Comparison of ENCODE assay signal across 10 cellular contexts in genomic region chr12:57627504-57628279, GRCh38. TPM values are rescaled to one million over a fixed set of nuclear protein-coding genes. Genes with fewer than 3 reads are reported as not detected.
A peak's percentile ranks its signal among the peaks of the same experiment; 100 is the strongest.
DNase-seq lines count a peak whose midpoint lies in the region; ATAC-seq and TF ChIP-seq lines count a peak whose summit lies in the region.
"Had no signal": no experiment of that assay in that cellular context is flagged by ENCODE, and none has a peak within 500 bp of the region (broad histone marks: within the 10 kb centered on the region; RNA-seq: fewer than 3 reads in every experiment).

No MANE protein-coding gene starts in this region.

- DNase-seq in cardiac muscle cell (ENCODE audit: low read depth in 1 of 2, low spot score in 1 of 2) (no peak), right atrium auricular region (ENCODE audit: low spot score) (no peak), islet precursor cell (peak; percentile 64), HCEC 1CT (no peak), NCI-H526 treated with DMSO at 0.1 percent for 48 hours (lab: John Stamatoyannopoulos, UW) (no peak)
- peak; percentile 61 for DNase-seq in activated naive CD4-positive, alpha-beta T cell treated with anti-CD3 and anti-CD28 coated beads, Interleukin-2, amount 10 ng/mL, durations not matched to agents 7 days and 5 days
- peak; percentile 32 to 52 for DNase-seq in stimulated activated naive CD8-positive, alpha-beta T cell treated with anti-CD3 and anti-CD28 coated beads, Interleukin-15, amount 100 ng/mL, for 72 hours
- DNase-seq in effector CD8-positive, alpha-beta T cell (lab: John Stamatoyannopoulos, UW), result no peak
- DNase-seq: gastrocnemius medialis had no signal

- peaks cover 99% of the 10 kb centered on the region for H3K27me3 Mint-ChIP-seq in activated naive CD4-positive, alpha-beta T cell treated with anti-CD3 and anti-CD28 coated beads, Interleukin-2, amount 10 ng/mL, durations not matched to agents 7 days and 5 days
- peaks cover 99% of the 10 kb centered on the region for H3K27me3 Mint-ChIP-seq in stimulated activated naive CD8-positive, alpha-beta T cell treated with anti-CD3 and anti-CD28 coated beads, Interleukin-15, amount 100 ng/mL, for 72 hours

- H3K9me3 ChIP-seq in cardiac muscle cell (ENCODE audit: low read depth), result no peaks in the 10 kb centered on the region
- H3K9me3 ChIP-seq in right atrium auricular region, result no peaks in the 10 kb centered on the region
- H3K9me3 ChIP-seq: adrenal gland, gastrocnemius medialis had no signal

- H3K4me3 ChIP-seq in cardiac muscle cell (no peak overlapping the region), right atrium auricular region (peak overlapping the region in 1 of 2 donors; percentile 13)
- H3K4me3 ChIP-seq: adrenal gland, gastrocnemius medialis had no signal

- peaks cover 100% of the 10 kb centered on the region for H3K27me3 ChIP-seq in cardiac muscle cell
- peaks cover 3 to 13% of the 10 kb centered on the region in 2 donors for H3K27me3 ChIP-seq in right atrium auricular region

- peak overlapping the region; percentile 14 for H3K4me3 Mint-ChIP-seq in activated naive CD4-positive, alpha-beta T cell treated with anti-CD3 and anti-CD28 coated beads, Interleukin-2, amount 10 ng/mL, durations not matched to agents 7 days and 5 days
- H3K4me3 Mint-ChIP-seq in stimulated activated naive CD8-positive, alpha-beta T cell treated with anti-CD3 and anti-CD28 coated beads, Interleukin-15, amount 100 ng/mL, for 72 hours, result peak overlapping the region; percentile 47 to 71

- H3K36me3 Mint-ChIP-seq in activated naive CD4-positive, alpha-beta T cell treated with anti-CD3 and anti-CD28 coated beads, Interleukin-2, amount 10 ng/mL, durations not matched to agents 7 days and 5 days, result no peaks in the 10 kb centered on the region

- H3K27ac Mint-ChIP-seq in activated naive CD4-positive, alpha-beta T cell treated with anti-CD3 and anti-CD28 coated beads, Interleukin-2, amount 10 ng/mL, durations not matched to agents 7 days and 5 days, result peak overlapping the region; percentile 30
- no peak overlapping the region for H3K27ac Mint-ChIP-seq in stimulated activated naive CD8-positive, alpha-beta T cell treated with anti-CD3 and anti-CD28 coated beads, Interleukin-15, amount 100 ng/mL, for 72 hours

- H3K36me3 ChIP-seq in cardiac muscle cell, result no peaks in the 10 kb centered on the region
- H3K36me3 ChIP-seq in right atrium auricular region, result no peaks in the 10 kb centered on the region
- H3K36me3 ChIP-seq: adrenal gland had no signal

- peak; percentile 62 for ATAC-seq in stimulated activated naive CD8-positive, alpha-beta T cell treated with anti-CD3 and anti-CD28 coated beads, Interleukin-15, amount 100 ng/mL, for 72 hours
- ATAC-seq: gastrocnemius medialis had no signal

- H3K9me3 Mint-ChIP-seq in activated naive CD4-positive, alpha-beta T cell treated with anti-CD3 and anti-CD28 coated beads, Interleukin-2, amount 10 ng/mL, durations not matched to agents 7 days and 5 days, result no peaks in the 10 kb centered on the region
- no peaks in the 10 kb centered on the region for H3K9me3 Mint-ChIP-seq in stimulated activated naive CD8-positive, alpha-beta T cell treated with anti-CD3 and anti-CD28 coated beads, Interleukin-15, amount 100 ng/mL, for 72 hours

- H3K27ac ChIP-seq in cardiac muscle cell, result no peak overlapping the region
- H3K27ac ChIP-seq in right atrium auricular region, result no peak overlapping the region
- H3K27ac ChIP-seq: adrenal gland, gastrocnemius medialis had no signal

- CTCF ChIA-PET in activated naive CD4-positive, alpha-beta T cell treated with anti-CD3 and anti-CD28 coated beads, Interleukin-2, amount 10 ng/mL, durations not matched to agents 7 days and 5 days (lab: Charles Lee), result interaction anchor here (0.6 to 1.9 kb wide), 13 partner anchors 9 to 277 kb away, joined by 3 to 7 read pairs (median 5); partner anchors contain the start of gene CDK4

- TF ChIP-seq CTCF in cardiac muscle cell (IDR thresholded peaks at IDR 0.05; ENCODE audit: low read depth, low read length) (peak; percentile 12), right atrium auricular region (IDR thresholded peaks at IDR 0.05) (no peak)

- H3K4me1 Mint-ChIP-seq in activated naive CD4-positive, alpha-beta T cell treated with anti-CD3 and anti-CD28 coated beads, Interleukin-2, amount 10 ng/mL, durations not matched to agents 7 days and 5 days, result peaks cover 12% of the 10 kb centered on the region
- peaks cover 39% of the 10 kb centered on the region for H3K4me1 Mint-ChIP-seq in stimulated activated naive CD8-positive, alpha-beta T cell treated with anti-CD3 and anti-CD28 coated beads, Interleukin-15, amount 100 ng/mL, for 72 hours

- H3K4me1 ChIP-seq in cardiac muscle cell (ENCODE audit: low read depth) (no peaks in the 10 kb centered on the region), right atrium auricular region (peaks cover 0 to 23% of the 10 kb centered on the region in 2 donors)

RNA-seq across cellular contexts. Expression of gene B4GALNT1, which starts 5.3 kb away (rescaled TPM):
- total RNA-seq in cardiac muscle cell, result 0.32 TPM in 1 of 2 replicates, not detected in the other
- polyA plus RNA-seq in cardiac muscle cell, result 0.29 TPM in 1 of 2 replicates, not detected in the other
- 1 to 10 TPM; 3.5 to 4.4 TPM for total RNA-seq in right atrium auricular region

RNA-seq across cellular contexts. Expression of gene ARHGEF25, which starts 16.5 kb away (rescaled TPM):
- total RNA-seq in cardiac muscle cell, result 22.3 and 38.6 TPM in 2 replicates
- 2.0 and 3.5 TPM in 2 replicates for polyA plus RNA-seq in cardiac muscle cell
- total RNA-seq in right atrium auricular region, result 10 to 100 TPM in 1 of 2 donors, 1 to 10 TPM in 1; 7.4 to 11.0 TPM

RNA-seq across cellular contexts. Expression of gene DTX3, which starts 23.1 kb away (rescaled TPM):
- 52.1 and 59.0 TPM in 2 replicates for total RNA-seq in cardiac muscle cell
- 44.5 and 46.6 TPM in 2 replicates for polyA plus RNA-seq in cardiac muscle cell
- 10 to 100 TPM; 22.3 to 32.5 TPM for total RNA-seq in right atrium auricular region

RNA-seq across cellular contexts. Expression of gene PIP4K2C, which starts 36.7 kb away (rescaled TPM):
- 15.1 and 23.5 TPM in 2 replicates for total RNA-seq in cardiac muscle cell
- 20.4 and 25.5 TPM in 2 replicates for polyA plus RNA-seq in cardiac muscle cell
- 10 to 100 TPM; 22.1 to 25.2 TPM for total RNA-seq in right atrium auricular region

Comparison
In these comparisons a context has a peak if more than half of its experiments do, and no peak if none do; other contexts are left out.
1. DNase-seq: peak in activated naive CD4-positive, alpha-beta T cell treated with anti-CD3 and anti-CD28 coated beads, Interleukin-2, amount 10 ng/mL, durations not matched to agents 7 days and 5 days (single experiment), islet precursor cell (single experiment) and stimulated activated naive CD8-positive, alpha-beta T cell treated with anti-CD3 and anti-CD28 coated beads, Interleukin-15, amount 100 ng/mL, for 72 hours (2 of 2); none in cardiac muscle cell (0 of 2), right atrium auricular region (single experiment), HCEC 1CT (single experiment), effector CD8-positive, alpha-beta T cell (single experiment) and NCI-H526 treated with DMSO at 0.1 percent for 48 hours (single experiment).